12 cellular contexts compared by ENCODE assay signal in the genomic region with DNA sequence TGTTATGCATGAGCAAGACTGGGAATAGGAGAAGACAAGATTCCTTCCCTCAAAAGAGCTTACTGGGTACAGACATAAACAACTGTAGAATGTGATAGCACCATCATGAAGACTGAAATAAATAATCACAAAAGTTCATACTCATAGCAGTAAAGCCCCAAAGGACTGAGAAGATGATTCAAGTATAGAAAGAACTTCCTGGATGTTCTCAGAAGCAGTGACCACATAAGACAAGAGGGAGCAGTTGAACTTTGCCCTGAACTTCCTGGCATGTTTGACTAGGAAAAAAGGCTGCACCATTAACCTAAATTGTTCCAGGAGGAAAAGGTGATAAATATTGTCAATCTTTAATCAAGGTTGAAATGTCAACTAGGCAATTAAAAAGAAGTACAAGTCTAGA. TPM values are rescaled to one million over a fixed set of nuclear protein-coding genes. Genes with fewer than 3 reads are reported as not detected.
A peak's percentile ranks its signal among the peaks of the same experiment; 100 is the strongest.
DNase-seq lines count a peak whose midpoint lies in the region; ATAC-seq and TF ChIP-seq lines count a peak whose summit lies in the region.
"Had no signal": no experiment of that assay in that cellular context is flagged by ENCODE, and none has a peak within 500 bp of the region (broad histone marks: within the 10 kb centered on the region; RNA-seq: fewer than 3 reads in every experiment).

No MANE protein-coding gene starts in this region.

- DNase-seq in activated T-cell treated with anti-CD3 and anti-CD28 coated beads, Interleukin-2, amount 50 U/mL, for 4 hours: no peak
- DNase-seq in activated T-cell treated with anti-CD3 and anti-CD28 coated beads, Interleukin-2, amount 50 U/mL, for 48 hours: no peak
- DNase-seq in cardiac fibroblast (ENCODE audit: low read depth in 2 of 2) (peak; percentile 25 to 77), thyroid gland (no peak), esophagus muscularis mucosa (ENCODE audit: extremely low spot score) (no peak)
- no peak for DNase-seq in stimulated activated naive CD8-positive, alpha-beta T cell treated with anti-CD3 and anti-CD28 coated beads, Interleukin-15, Interleukin-2, amounts not matched to agents 100 U/mL and 50 U/mL, for 24 hours
- no peak for DNase-seq in stimulated activated CD4-positive, alpha-beta T cell treated with anti-CD3 and anti-CD28 coated beads, Interleukin-4, amount 100 ng/mL, for 1 hour
- DNase-seq: caudate nucleus; stimulated activated naive CD4-positive, alpha-beta T cell treated with Interleukin-2 at 50 U/mL for 16 hours had no signal

- TF ChIP-seq CTCF in cardiac fibroblast (IDR thresholded peaks at IDR 0.05; ENCODE audit: low read depth, low read length) (no peak), thyroid gland (IDR thresholded peaks at IDR 0.05) (no peak), esophagus muscularis mucosa (IDR thresholded peaks at IDR 0.05) (no peak)

- TF ChIP-seq POLR2A in thyroid gland (IDR thresholded peaks at IDR 0.05) (no peak), esophagus muscularis mucosa (IDR thresholded peaks at IDR 0.05; ENCODE audit: low read depth) (no peak)

- H3K4me3 Mint-ChIP-seq in activated T-cell treated with anti-CD3 and anti-CD28 coated beads, Interleukin-2, amount 50 U/mL, for 4 hours: no peak overlapping the region
- H3K4me3 Mint-ChIP-seq: B cell had no signal

- TF ChIP-seq EP300 in esophagus muscularis mucosa (IDR thresholded peaks at IDR 0.05): no peak

- peaks cover 5% of the 10 kb centered on the region for H3K36me3 Mint-ChIP-seq in activated T-cell treated with anti-CD3 and anti-CD28 coated beads, Interleukin-2, amount 50 U/mL, for 4 hours (ENCODE audit: insufficient read depth)

- H3K27ac ChIP-seq in thyroid gland (no peak overlapping the region), esophagus muscularis mucosa (replicated peaks in 1 of 4) (peak overlapping the region in 1 of 4 donors; percentile 74)
- H3K27ac ChIP-seq: SK-N-MC had no signal

- no peaks in the 10 kb centered on the region for H3K4me1 ChIP-seq in thyroid gland
- H3K4me1 ChIP-seq in esophagus muscularis mucosa: peaks cover 16 to 44% (median 37%) of the 10 kb centered on the region in 4 donors

- intact Hi-C loops in thyroid gland (cut with DNase I) (no loop called here), esophagus muscularis mucosa (cut with DNase I) (no loop called here)

- no peak overlapping the region for H3K4me3 ChIP-seq in cardiac fibroblast (replicated peaks in 1 of 2; ENCODE audit: low read depth in 2 of 2, low read length in 2 of 2)
- no peak overlapping the region for H3K4me3 ChIP-seq in thyroid gland (replicated peaks in 1 of 3)
- no peak overlapping the region for H3K4me3 ChIP-seq in esophagus muscularis mucosa
- H3K4me3 ChIP-seq: SK-N-MC had no signal

- ATAC-seq in activated T-cell treated with anti-CD3 and anti-CD28 coated beads, Interleukin-2, amount 50 U/mL, for 4 hours: peak; percentile 47 to 62
- ATAC-seq in HG03460 (IDR thresholded peaks at IDR 0.05; ENCODE audit: unreplicated experiment): peak; percentile 51
- peak; percentile 58 for ATAC-seq in stimulated activated naive CD8-positive, alpha-beta T cell treated with anti-CD3 and anti-CD28 coated beads, Interleukin-15, Interleukin-2, amounts not matched to agents 100 U/mL and 50 U/mL, for 24 hours

- H3K9me3 ChIP-seq in thyroid gland (no peaks in the 10 kb centered on the region), esophagus muscularis mucosa (no peaks in the 10 kb centered on the region)

- peaks cover 25% of the 10 kb centered on the region for H3K4me1 Mint-ChIP-seq in activated T-cell treated with anti-CD3 and anti-CD28 coated beads, Interleukin-2, amount 50 U/mL, for 4 hours (ENCODE audit: low read depth)

- H3K27me3 Mint-ChIP-seq in activated T-cell treated with anti-CD3 and anti-CD28 coated beads, Interleukin-2, amount 50 U/mL, for 4 hours (ENCODE audit: low read depth): no peaks in the 10 kb centered on the region
- H3K27me3 Mint-ChIP-seq: B cell had no signal

- no peaks in the 10 kb centered on the region for H3K9me3 Mint-ChIP-seq in activated T-cell treated with anti-CD3 and anti-CD28 coated beads, Interleukin-2, amount 50 U/mL, for 4 hours

- H3K36me3 ChIP-seq in thyroid gland: peaks cover 0 to 20% of the 10 kb centered on the region in 2 donors
- H3K36me3 ChIP-seq in esophagus muscularis mucosa: peaks cover 5 to 50% (median 31%) of the 10 kb centered on the region in 4 donors

- H3K27me3 ChIP-seq in thyroid gland (no peaks in the 10 kb centered on the region), esophagus muscularis mucosa (no peaks in the 10 kb centered on the region)

RNA-seq across cellular contexts. Expression of gene CCDC141, which starts 57.8 kb away (rescaled TPM):
- total RNA-seq in activated T-cell treated with anti-CD3 and anti-CD28 coated beads, Interleukin-2, amount 50 U/mL, for 4 hours: under 1 TPM; 0.58 to 0.84 (median 0.74) TPM
- total RNA-seq in thyroid gland (1 to 10 TPM; 4.3 to 8.1 (median 6.1) TPM), esophagus muscularis mucosa (1 to 10 TPM; 2.7 to 8.7 (median 4.1) TPM)

Comparison
In these comparisons a context has a peak if more than half of its experiments do, and no peak if none do; other contexts are left out.
1. DNase-seq: peak in cardiac fibroblast (2 of 2); none in activated T-cell treated with anti-CD3 and anti-CD28 coated beads, Interleukin-2, amount 50 U/mL, for 4 hours (single experiment), activated T-cell treated with anti-CD3 and anti-CD28 coated beads, Interleukin-2, amount 50 U/mL, for 48 hours (0 of 2), stimulated activated naive CD8-positive, alpha-beta T cell treated with anti-CD3 and anti-CD28 coated beads, Interleukin-15, Interleukin-2, amounts not matched to agents 100 U/mL and 50 U/mL, for 24 hours (single experiment), thyroid gland (0 of 2), stimulated activated CD4-positive, alpha-beta T cell treated with anti-CD3 and anti-CD28 coated beads, Interleukin-4, amount 100 ng/mL, for 1 hour (single experiment) and esophagus muscularis mucosa (single experiment).
2. Peak in every context shown above with its lines, with median percentiles within 50 percentile points of each other: ATAC-seq.